In genomic region chr9:82570226-82570625, GRCh38 we compare ENCODE assay signal across 22 cellular contexts.
DNase-seq lines count a peak whose midpoint lies in the region; ATAC-seq and TF ChIP-seq lines count a peak whose summit lies in the region.
"Had no signal": no experiment of that assay in that cellular context is flagged by ENCODE, and none has a peak within 500 bp of the region (broad histone marks: within the 10 kb centered on the region; RNA-seq: fewer than 3 reads in every experiment).

No MANE protein-coding gene starts in this region.

- no peak overlapping the region for H3K27ac ChIP-seq in PC-3 (ENCODE audit: low read length)
- H3K27ac ChIP-seq: C4-2B, colonic mucosa, gastroesophageal sphincter, HL-60, stomach had no signal

- H3K4me1 ChIP-seq in PC-3 (ENCODE audit: insufficient read depth, low read length), result no peaks in the 10 kb centered on the region
- H3K4me1 ChIP-seq: colonic mucosa, stomach had no signal

- H3K4me3 Mint-ChIP-seq in progenitor cell of endocrine pancreas (ENCODE audit: low read depth), result no peak overlapping the region
- H3K4me3 Mint-ChIP-seq in activated CD4-positive, alpha-beta memory T cell treated with anti-CD3 and anti-CD28 coated beads, Interleukin-2, amount 10 ng/mL, durations not matched to agents 7 days and 5 days, result no peak overlapping the region
- no peak overlapping the region for H3K4me3 Mint-ChIP-seq in activated CD4-positive, alpha-beta T cell treated with anti-CD3 and anti-CD28 coated beads, Interleukin-2, amount 10 ng/mL, durations not matched to agents 7 days and 5 days
- H3K4me3 Mint-ChIP-seq: activated CD8-positive, alpha-beta T cell treated with anti-CD3 and anti-CD28 coated beads for 36 hours had no signal

- no peak overlapping the region for H3K4me2 ChIP-seq in PC-3 (ENCODE audit: low read length)

- no peaks in the 10 kb centered on the region for H3K4me1 Mint-ChIP-seq in progenitor cell of endocrine pancreas (ENCODE audit: low read depth)
- H3K4me1 Mint-ChIP-seq in activated CD4-positive, alpha-beta memory T cell treated with anti-CD3 and anti-CD28 coated beads, Interleukin-2, amount 10 ng/mL, durations not matched to agents 7 days and 5 days, result no peaks in the 10 kb centered on the region
- H3K4me1 Mint-ChIP-seq in activated CD4-positive, alpha-beta T cell treated with anti-CD3 and anti-CD28 coated beads, Interleukin-2, amount 10 ng/mL, durations not matched to agents 7 days and 5 days, result no peaks in the 10 kb centered on the region

- H3K9me2 ChIP-seq in PC-3 (replicated peaks; ENCODE audit: low read length), result no peaks in the 10 kb centered on the region

- POLR2A ChIA-PET in BJ (lab: Charles Lee), result no interaction called here
- POLR2A ChIA-PET in PC-3 (lab: Charles Lee; ENCODE audit: unreplicated experiment), result no interaction called here
- POLR2A ChIA-PET in activated CD4-positive, alpha-beta memory T cell treated with anti-CD3 and anti-CD28 coated beads, Interleukin-2, amount 10 ng/mL, durations not matched to agents 7 days and 5 days (lab: Charles Lee), result no interaction called here
- POLR2A ChIA-PET in activated CD4-positive, alpha-beta T cell treated with anti-CD3 and anti-CD28 coated beads, Interleukin-2, amount 10 ng/mL, durations not matched to agents 7 days and 5 days (lab: Charles Lee), result no interaction called here

- no peaks in the 10 kb centered on the region for H3K79me2 ChIP-seq in PC-3 (ENCODE audit: low read length)

- H3K27me3 ChIP-seq in BJ (ENCODE audit: control insufficient read depth, insufficient read depth, low read length), result no peaks in the 10 kb centered on the region
- H3K27me3 ChIP-seq in PC-3 (ENCODE audit: low read length), result no peaks in the 10 kb centered on the region
- H3K27me3 ChIP-seq: colonic mucosa, gastroesophageal sphincter, stomach had no signal

- peak; percentile 42 for TF ChIP-seq CTCF in BJ (IDR thresholded peaks at IDR 0.05; ENCODE audit: insufficient read depth, low read depth, low read length)
- TF ChIP-seq CTCF in PC-3 (conservative IDR thresholded peaks at IDR 0.05; ENCODE audit: low read depth, low read length), result 0 out of 2 replicates have a peak, but pooled peaks have one; percentile 12
- peak; percentile 10 for TF ChIP-seq CTCF in progenitor cell of endocrine pancreas (IDR thresholded peaks at IDR 0.05; ENCODE audit: unreplicated experiment)

- intact Hi-C loops in PC-3 (cut with micrococcal nuclease), result no loop called here

- H3K9me3 ChIP-seq in PC-3 (ENCODE audit: low read length), result 0 out of 2 replicates have a peak, but pooled peaks cover 5% of the 10 kb centered on the region
- H3K9me3 ChIP-seq: colonic mucosa had no signal

- H3K27ac Mint-ChIP-seq in progenitor cell of endocrine pancreas, result no peak overlapping the region
- H3K27ac Mint-ChIP-seq in activated CD4-positive, alpha-beta memory T cell treated with anti-CD3 and anti-CD28 coated beads, Interleukin-2, amount 10 ng/mL, durations not matched to agents 7 days and 5 days, result no peak overlapping the region
- H3K27ac Mint-ChIP-seq in activated CD4-positive, alpha-beta T cell treated with anti-CD3 and anti-CD28 coated beads, Interleukin-2, amount 10 ng/mL, durations not matched to agents 7 days and 5 days, result no peak overlapping the region
- H3K27ac Mint-ChIP-seq: activated CD8-positive, alpha-beta T cell treated with anti-CD3 and anti-CD28 coated beads for 36 hours had no signal

- peaks cover 19% of the 10 kb centered on the region for H3K9me3 Mint-ChIP-seq in progenitor cell of endocrine pancreas (ENCODE audit: low read depth)
- H3K9me3 Mint-ChIP-seq in activated CD4-positive, alpha-beta memory T cell treated with anti-CD3 and anti-CD28 coated beads, Interleukin-2, amount 10 ng/mL, durations not matched to agents 7 days and 5 days, result peaks cover 8% of the 10 kb centered on the region
- H3K9me3 Mint-ChIP-seq in activated CD4-positive, alpha-beta T cell treated with anti-CD3 and anti-CD28 coated beads, Interleukin-2, amount 10 ng/mL, durations not matched to agents 7 days and 5 days, result peaks cover 5% of the 10 kb centered on the region

- CTCF ChIA-PET in BJ (lab: Yijun Ruan, JAX), result interaction anchor here (0.6 to 0.8 kb wide), 3 partner anchors 25 to 722 kb away, joined by 3 read pairs; no protein-coding TSS in a partner anchor
- CTCF ChIA-PET in PC-3 (lab: Charles Lee), result no interaction called here
- CTCF ChIA-PET in activated CD4-positive, alpha-beta memory T cell treated with anti-CD3 and anti-CD28 coated beads, Interleukin-2, amount 10 ng/mL, durations not matched to agents 7 days and 5 days (lab: Charles Lee), result no interaction called here
- CTCF ChIA-PET in activated CD4-positive, alpha-beta T cell treated with anti-CD3 and anti-CD28 coated beads, Interleukin-2, amount 10 ng/mL, durations not matched to agents 7 days and 5 days (lab: Charles Lee), result no interaction called here

- BruUV-seq in PC-3 (replicated peaks; lab: Mats Ljungman, UMichigan), result no TSS peak

- H3K4me3 ChIP-seq in BJ (ENCODE audit: low read depth, low read length) (no peak overlapping the region), PC-3 (ENCODE audit: low read length) (no peak overlapping the region)
- H3K4me3 ChIP-seq: colonic mucosa, gastroesophageal sphincter, K562, stomach had no signal

- no peaks in the 10 kb centered on the region for H4K20me1 ChIP-seq in PC-3 (ENCODE audit: low read length)

- no peak for ATAC-seq in PC-3
- ATAC-seq: activated CD8-positive, alpha-beta T cell treated with anti-CD3 and anti-CD28 coated beads for 36 hours; gastroesophageal sphincter; K562; left ventricle myocardium superior; sciatic nerve had no signal

- no peaks in the 10 kb centered on the region for H3K36me3 ChIP-seq in BJ (ENCODE audit: control insufficient read depth, insufficient read depth, low read length)
- no peaks in the 10 kb centered on the region for H3K36me3 ChIP-seq in PC-3 (ENCODE audit: low read depth, low read length)
- H3K36me3 ChIP-seq: colonic mucosa, gastroesophageal sphincter, stomach had no signal

- no peaks in the 10 kb centered on the region for H3F3A ChIP-seq in PC-3 (ENCODE audit: low read length, unreplicated experiment)

- no peak overlapping the region for H3K9ac ChIP-seq in PC-3 (ENCODE audit: low read length)

- H3K36me3 Mint-ChIP-seq in progenitor cell of endocrine pancreas (ENCODE audit: insufficient read depth), result no peaks in the 10 kb centered on the region
- H3K36me3 Mint-ChIP-seq in activated CD4-positive, alpha-beta memory T cell treated with anti-CD3 and anti-CD28 coated beads, Interleukin-2, amount 10 ng/mL, durations not matched to agents 7 days and 5 days (ENCODE audit: low read depth), result no peaks in the 10 kb centered on the region
- no peaks in the 10 kb centered on the region for H3K36me3 Mint-ChIP-seq in activated CD4-positive, alpha-beta T cell treated with anti-CD3 and anti-CD28 coated beads, Interleukin-2, amount 10 ng/mL, durations not matched to agents 7 days and 5 days (ENCODE audit: low read depth)

- H3K27me3 Mint-ChIP-seq in progenitor cell of endocrine pancreas, result no peaks in the 10 kb centered on the region
- no peaks in the 10 kb centered on the region for H3K27me3 Mint-ChIP-seq in activated CD4-positive, alpha-beta memory T cell treated with anti-CD3 and anti-CD28 coated beads, Interleukin-2, amount 10 ng/mL, durations not matched to agents 7 days and 5 days
- no peaks in the 10 kb centered on the region for H3K27me3 Mint-ChIP-seq in activated CD4-positive, alpha-beta T cell treated with anti-CD3 and anti-CD28 coated beads, Interleukin-2, amount 10 ng/mL, durations not matched to agents 7 days and 5 days
- H3K27me3 Mint-ChIP-seq: activated CD8-positive, alpha-beta T cell treated with anti-CD3 and anti-CD28 coated beads for 36 hours had no signal

- DNase-seq in BJ (ENCODE audit: low read depth) (no peak), PC-3 (no peak), fibroblast of gingiva (ENCODE audit: low read depth) (peak; percentile 11), progenitor cell of endocrine pancreas (ENCODE audit: low spot score, unreplicated experiment) (no peak)
- no peak for DNase-seq in activated CD4-positive, alpha-beta memory T cell treated with anti-CD3 and anti-CD28 coated beads, Interleukin-2, amount 10 ng/mL, durations not matched to agents 7 days and 5 days
- DNase-seq in activated CD4-positive, alpha-beta T cell treated with anti-CD3 and anti-CD28 coated beads, Interleukin-2, amount 10 ng/mL, durations not matched to agents 7 days and 5 days, result no peak
- DNase-seq in stimulated activated CD4-positive, alpha-beta T cell treated with anti-CD3 and anti-CD28 coated beads, Interleukin-12 subunit alpha, Interleukin-12 subunit beta, amount 100 ng/mL, for 4 hours, result no peak
- DNase-seq: activated CD8-positive, alpha-beta T cell treated with anti-CD3 and anti-CD28 coated beads for 36 hours; activated naive CD4-positive, alpha-beta T cell treated with anti-CD3 and anti-CD28 coated beads, Interleukin-2, amount 50 U/mL, for 16 hours; activated T-cell treated with anti-CD3 and anti-CD28 coated beads, Interleukin-2, amount 50 U/mL, for 48 hours; colonic mucosa; GOT3; left ventricle myocardium superior; NCI-H1930; NCI-H446 treated with DMSO at 0.1 percent for 48 hours; stomach; T-helper 1 cell had no signal

- no peak overlapping the region for H2AFZ ChIP-seq in PC-3 (ENCODE audit: low read length)
